33 cellular contexts compared by ENCODE assay signal in genomic region chr10:110419265-110419664, GRCh38.
DNase-seq lines count a peak whose midpoint lies in the region; ATAC-seq and TF ChIP-seq lines count a peak whose summit lies in the region.
"Had no signal": no experiment of that assay in that cellular context is flagged by ENCODE, and none has a peak within 500 bp of the region (broad histone marks: within the 10 kb centered on the region; RNA-seq: fewer than 3 reads in every experiment).

No MANE protein-coding gene starts in this region.

- no peak for ATAC-seq in activated T-helper 17 cell treated with anti-CD3 and anti-CD28 coated beads, Interleukin-2, amount 50 U/mL, for 72 hours (replicated peaks)
- no peak for ATAC-seq in stimulated activated naive B cell treated with anti-CD40 and anti-IgM and Interleukin-4, amounts not matched to agents 10 μg/mL and 1 μg/mL and 100 μg/mL, for 72 hours (replicated peaks)
- ATAC-seq in HG02884 (IDR thresholded peaks at IDR 0.05; ENCODE audit: unreplicated experiment) (no peak), GM18867 (IDR thresholded peaks at IDR 0.05; ENCODE audit: unreplicated experiment) (no peak)
- ATAC-seq: activated naive CD8-positive, alpha-beta T cell treated with anti-CD3 and anti-CD28 coated beads, Interleukin-2, amount 50 U/mL, for 24 hours; foreskin keratinocyte; mucosa of descending colon; WTC11 had no signal

- peaks cover 56% of the 10 kb centered on the region for H3K4me1 Mint-ChIP-seq in activated naive CD4-positive, alpha-beta T cell treated with anti-CD3 and anti-CD28 coated beads for 36 hours (ENCODE audit: low read depth)
- peaks cover 44% of the 10 kb centered on the region for H3K4me1 Mint-ChIP-seq in activated T-helper 17 cell treated with anti-CD3 and anti-CD28 coated beads, Interleukin-2, amount 50 U/mL, for 72 hours
- peaks cover 59 to 82% of the 10 kb centered on the region in 2 donors for H3K4me1 Mint-ChIP-seq in stimulated activated naive B cell treated with anti-CD40 and anti-IgM and Interleukin-4, amounts not matched to agents 10 μg/mL and 1 μg/mL and 100 μg/mL, for 72 hours
- H3K4me1 Mint-ChIP-seq: neural crest cell had no signal

- no peak for TF ChIP-seq POLR2A in NB4 (IDR thresholded peaks at IDR 0.05; ENCODE audit: extremely low read depth, insufficient read length)

- no peak for DNase-seq in activated naive CD4-positive, alpha-beta T cell treated with anti-CD3 and anti-CD28 coated beads for 36 hours
- no peak for DNase-seq in activated naive CD4-positive, alpha-beta T cell (lab: John Stamatoyannopoulos, UW)
- DNase-seq in NB4 (ENCODE audit: low read depth) (peak; percentile 71), medulla oblongata (ENCODE audit: extremely low spot score) (no peak)
- DNase-seq in stimulated activated naive B cell treated with anti-CD40 and anti-IgM and Interleukin-4, amounts not matched to agents 10 μg/mL and 1 μg/mL and 100 μg/mL, for 72 hours: no peak
- DNase-seq: activated CD4-positive, alpha-beta T cell treated with anti-CD3 and anti-CD28 coated beads, Interleukin-2, amount 50 U/mL, for 4 hours; activated CD8-positive, alpha-beta memory T cell treated with anti-CD3 and anti-CD28 coated beads, Interleukin-2, amount 50 U/mL, for 48 hours; activated gamma-delta T cell; activated naive CD8-positive, alpha-beta T cell treated with anti-CD3 and anti-CD28 coated beads, Interleukin-2, amount 50 U/mL, for 24 hours; C1 segment of cervical spinal cord; Caco-2; caudate nucleus; cortex of kidney; DND-41; endodermal cell; foreskin keratinocyte; GM23248; mucosa of descending colon; NCI-H1436 treated with DMSO at 0.1 percent for 48 hours; NCI-H82; Right ventricle myocardium superior; stimulated activated CD4-positive, alpha-beta T cell treated with anti-CD3 and anti-CD28 coated beads, Interleukin-1b, Interleukin-23, amount 100 ng/mL, for 48 hours; substantia nigra had no signal

- TF ChIP-seq CTCF in NB4 (IDR thresholded peaks at IDR 0.05; ENCODE audit: low read depth, low read length): no peak

- H3K4me3 ChIP-seq in NB4 (ENCODE audit: low read depth, low read length): no peak overlapping the region
- H3K4me3 ChIP-seq: esophagus muscularis mucosa, GM23248, lung, mucosa of descending colon, right atrium auricular region, smooth muscle cell had no signal

- no peaks in the 10 kb centered on the region for H3K27me3 Mint-ChIP-seq in activated naive CD4-positive, alpha-beta T cell treated with anti-CD3 and anti-CD28 coated beads for 36 hours (ENCODE audit: low read depth)
- no peaks in the 10 kb centered on the region for H3K27me3 Mint-ChIP-seq in activated T-helper 17 cell treated with anti-CD3 and anti-CD28 coated beads, Interleukin-2, amount 50 U/mL, for 72 hours
- H3K27me3 Mint-ChIP-seq in stimulated activated naive B cell treated with anti-CD40 and anti-IgM and Interleukin-4, amounts not matched to agents 10 μg/mL and 1 μg/mL and 100 μg/mL, for 72 hours: no peaks in the 10 kb centered on the region
- H3K27me3 Mint-ChIP-seq: type B pancreatic cell had no signal

- CTCF ChIA-PET in activated naive CD4-positive, alpha-beta T cell treated with anti-CD3 and anti-CD28 coated beads for 36 hours (lab: Charles Lee): interaction anchor here (1.5 kb wide), 1 partner anchor 64 kb away, joined by 3 read pairs; no protein-coding TSS in a partner anchor

- no peaks in the 10 kb centered on the region for H3K9me3 Mint-ChIP-seq in activated naive CD4-positive, alpha-beta T cell treated with anti-CD3 and anti-CD28 coated beads for 36 hours
- no peaks in the 10 kb centered on the region for H3K9me3 Mint-ChIP-seq in activated T-helper 17 cell treated with anti-CD3 and anti-CD28 coated beads, Interleukin-2, amount 50 U/mL, for 72 hours
- H3K9me3 Mint-ChIP-seq in stimulated activated naive B cell treated with anti-CD40 and anti-IgM and Interleukin-4, amounts not matched to agents 10 μg/mL and 1 μg/mL and 100 μg/mL, for 72 hours: no peaks in the 10 kb centered on the region
- H3K9me3 Mint-ChIP-seq: activated naive CD8-positive, alpha-beta T cell treated with anti-CD3 and anti-CD28 coated beads, Interleukin-2, amount 50 U/mL, for 24 hours; endodermal cell; neural crest cell; type B pancreatic cell; WTC11 had no signal

- intact Hi-C loops in activated naive CD4-positive, alpha-beta T cell treated with anti-CD3 and anti-CD28 coated beads for 36 hours (cut with micrococcal nuclease): no loop called here

- no peak overlapping the region for H3K4me3 Mint-ChIP-seq in activated naive CD4-positive, alpha-beta T cell treated with anti-CD3 and anti-CD28 coated beads for 36 hours
- H3K4me3 Mint-ChIP-seq in activated T-helper 17 cell treated with anti-CD3 and anti-CD28 coated beads, Interleukin-2, amount 50 U/mL, for 72 hours: no peak overlapping the region
- peak overlapping the region in 1 of 2 donors; percentile 6 for H3K4me3 Mint-ChIP-seq in stimulated activated naive B cell treated with anti-CD40 and anti-IgM and Interleukin-4, amounts not matched to agents 10 μg/mL and 1 μg/mL and 100 μg/mL, for 72 hours
- H3K4me3 Mint-ChIP-seq: activated naive CD8-positive, alpha-beta T cell treated with anti-CD3 and anti-CD28 coated beads, Interleukin-2, amount 50 U/mL, for 24 hours; endodermal cell; neural crest cell; type B pancreatic cell; WTC11 had no signal

- H3K36me3 Mint-ChIP-seq in activated naive CD4-positive, alpha-beta T cell treated with anti-CD3 and anti-CD28 coated beads for 36 hours (ENCODE audit: low read depth): no peaks in the 10 kb centered on the region
- peaks cover 5% of the 10 kb centered on the region for H3K36me3 Mint-ChIP-seq in activated T-helper 17 cell treated with anti-CD3 and anti-CD28 coated beads, Interleukin-2, amount 50 U/mL, for 72 hours (ENCODE audit: low read depth)
- H3K36me3 Mint-ChIP-seq in stimulated activated naive B cell treated with anti-CD40 and anti-IgM and Interleukin-4, amounts not matched to agents 10 μg/mL and 1 μg/mL and 100 μg/mL, for 72 hours: peaks cover 0 to 3% of the 10 kb centered on the region in 2 donors
- H3K36me3 Mint-ChIP-seq: type B pancreatic cell, WTC11 had no signal

- peak overlapping the region; percentile 59 for H3K27ac Mint-ChIP-seq in activated naive CD4-positive, alpha-beta T cell treated with anti-CD3 and anti-CD28 coated beads for 36 hours
- H3K27ac Mint-ChIP-seq in activated T-helper 17 cell treated with anti-CD3 and anti-CD28 coated beads, Interleukin-2, amount 50 U/mL, for 72 hours: peak overlapping the region; percentile 88
- peak overlapping the region; percentile 72 for H3K27ac Mint-ChIP-seq in stimulated activated naive B cell treated with anti-CD40 and anti-IgM and Interleukin-4, amounts not matched to agents 10 μg/mL and 1 μg/mL and 100 μg/mL, for 72 hours
- H3K27ac Mint-ChIP-seq: activated naive CD8-positive, alpha-beta T cell treated with anti-CD3 and anti-CD28 coated beads, Interleukin-2, amount 50 U/mL, for 24 hours; endodermal cell; type B pancreatic cell; WTC11 had no signal
